23 cellular contexts compared by ENCODE assay signal in genomic region chr12:4994622-4995021, GRCh38. TPM values are rescaled to one million over a fixed set of nuclear protein-coding genes. Genes with fewer than 3 reads are reported as not detected.
DNase-seq lines count a peak whose midpoint lies in the region; ATAC-seq, FAIRE-seq and TF ChIP-seq lines count a peak whose summit lies in the region.
"Had no signal": no experiment of that assay in that cellular context is flagged by ENCODE, and none has a peak within 500 bp of the region (broad histone marks: within the 10 kb centered on the region; RNA-seq: fewer than 3 reads in every experiment).

No MANE protein-coding gene starts in this region.

- DNase-seq in heart left ventricle (peak in 1 of 5 donors; percentile 41), right cardiac atrium (no peak), bronchial epithelial cell (ENCODE audit: low read depth) (no peak), posterior vena cava (ENCODE audit: low spot score) (peak; percentile 59), mesenteric fat pad (ENCODE audit: low spot score) (no peak)
- DNase-seq: C1 segment of cervical spinal cord; Calu3; CD4-positive, alpha-beta memory T cell; COR-L47; DMS53; DMS79 treated with DMSO at 0.1 percent for 48 hours; GF-D8; HCEC 1CT had no signal

- H3K27ac ChIP-seq in heart left ventricle (no peak overlapping the region), right cardiac atrium (ENCODE audit: low read length) (no peak overlapping the region)

- peaks cover 0 to 18% (median 0%) of the 10 kb centered on the region in 9 donors for H3K27me3 ChIP-seq in heart left ventricle
- no peaks in the 10 kb centered on the region for H3K27me3 ChIP-seq in right cardiac atrium (ENCODE audit: control insufficient read depth, insufficient read depth)
- no peaks in the 10 kb centered on the region for H3K27me3 ChIP-seq in bronchial epithelial cell (ENCODE audit: control insufficient read depth, insufficient read depth, low read length)

- ATAC-seq in heart left ventricle (peak in 3 of 4 donors; percentile 37 to 63 (median 54)), right cardiac atrium (no peak), HG03469 (IDR thresholded peaks at IDR 0.05; ENCODE audit: unreplicated experiment) (no peak)
- ATAC-seq: GM23338 had no signal

- 50 to 55% (median 53%) methylated on average over 4 of the region's 4 CpGs for WGBS in heart left ventricle, 4 donors
- WGBS in right cardiac atrium: 78% methylated on average over 4 of the region's 4 CpGs

- FAIRE-seq in bronchial epithelial cell (lab: Jason Lieb, UNC): peak; percentile 75
- FAIRE-seq: GM12891, GM18507, H54 had no signal

- TF ChIP-seq CTCF in heart left ventricle (IDR thresholded peaks at IDR 0.05): no peak
- TF ChIP-seq CTCF in bronchial epithelial cell (IDR thresholded peaks at IDR 0.05; ENCODE audit: insufficient read depth, low read length, severe bottlenecking): no peak

- intact Hi-C loops in heart left ventricle (cut with DNase I) (loop anchor here in 1 of 10 donors (5.0 kb wide), 1 partner anchor 37 kb away; no protein-coding TSS in a partner anchor), right cardiac atrium (cut with DNase I) (loop anchor here in 1 of 4 donors (5.0 kb wide), 1 partner anchor 132 kb away; no protein-coding TSS in a partner anchor), posterior vena cava (cut with DNase I) (no loop called here)

- no peak for TF ChIP-seq POLR2A in heart left ventricle (IDR thresholded peaks at IDR 0.05)

- no peaks in the 10 kb centered on the region for H3K9me3 ChIP-seq in heart left ventricle
- no peaks in the 10 kb centered on the region for H3K9me3 ChIP-seq in right cardiac atrium (ENCODE audit: control insufficient read depth, low read length)

- peaks cover 0 to 10% (median 4%) of the 10 kb centered on the region in 12 donors for H3K4me1 ChIP-seq in heart left ventricle
- H3K4me1 ChIP-seq in right cardiac atrium (ENCODE audit: control insufficient read depth, insufficient read depth, low read length): peaks cover 1% of the 10 kb centered on the region

- H3K4me3 ChIP-seq in heart left ventricle (no peak overlapping the region), right cardiac atrium (ENCODE audit: low read length) (no peak overlapping the region), bronchial epithelial cell (ENCODE audit: low read depth, low read length) (no peak overlapping the region)
- H3K4me3 ChIP-seq: GM23338 had no signal

- H3K36me3 ChIP-seq in heart left ventricle (no peaks in the 10 kb centered on the region), bronchial epithelial cell (ENCODE audit: control insufficient read depth, insufficient read depth, low read length) (no peaks in the 10 kb centered on the region)

RNA-seq across cellular contexts. Expression of gene KCNA5, which starts 49.1 kb away (rescaled TPM):
- total RNA-seq in heart left ventricle (1 to 10 TPM in 8 of 9 donors, under 1 TPM in 1; 0.84 to 4.4 (median 2.5) TPM), right cardiac atrium (100 to 1,000 TPM; 119 to 171 (median 134) TPM), bronchial epithelial cell (not detected in 2 replicates), posterior vena cava (1 to 10 TPM; 3.0 to 4.5 TPM), mesenteric fat pad (0.13 TPM)
- polyA plus RNA-seq in heart left ventricle (1 to 10 TPM; 1.7 to 1.8 TPM), right cardiac atrium (77.6 TPM)
- total RNA-seq: A172; A673; Calu3; CD4-positive, alpha-beta memory T cell; Daoy; G401 had no signal
- polyA plus RNA-seq: BJ; CD4-positive, alpha-beta memory T cell had no signal

Comparison
In these comparisons a context has a peak if more than half of its experiments do, and no peak if none do; other contexts are left out.
1. ATAC-seq: peak in heart left ventricle (3 of 4); none in right cardiac atrium (0 of 2) and HG03469 (single experiment).
2. RNA of gene KCNA5, which starts 49.1 kb away (total RNA-seq): 119 to 171 TPM in right cardiac atrium; 3.0 to 4.5 TPM in posterior vena cava, 0.84 to 4.4 TPM in heart left ventricle, 0.13 TPM in mesenteric fat pad (single experiment) and not detected in bronchial epithelial cell; every median in the first group is over 10 times any median in the second.